1 cellular context compared by ENCODE assay signal in the genomic region with DNA sequence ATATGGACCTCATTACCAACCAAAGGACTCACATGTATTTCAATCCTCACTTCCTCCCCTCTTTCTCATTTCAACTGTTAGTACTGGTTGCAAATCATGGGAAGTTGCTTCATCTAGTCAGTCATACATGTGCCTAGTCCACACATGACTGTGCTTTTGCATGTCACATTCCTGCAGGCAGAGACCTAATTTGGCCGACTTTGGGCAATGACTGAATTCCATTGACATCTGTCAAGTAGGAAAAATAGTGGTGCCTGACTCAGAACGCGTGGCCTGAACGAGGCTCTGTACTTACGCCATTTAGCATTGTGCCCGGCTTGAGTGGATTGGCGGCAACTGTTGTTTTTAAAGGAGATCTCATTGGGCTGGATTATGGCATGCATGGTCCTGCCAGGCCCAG.
TF ChIP-seq lines count a peak whose summit lies in the region.

No MANE protein-coding gene starts in this region.

TF ChIP-seq in H1, 55 proteins besides CTCF, POLR2A, EP300 and RAD21:
- no peak for TF ChIP-seq JUN (IDR thresholded peaks at IDR 0.05; ENCODE audit: low read depth, low read length)
- no peak for TF ChIP-seq TCF12 (IDR thresholded peaks at IDR 0.05; ENCODE audit: low read depth, low read length)
- no peak for TF ChIP-seq HDAC2 (IDR thresholded peaks at IDR 0.05; ENCODE audit: borderline replicate concordance in 1 of 2, low read depth in 2 of 2, low read length in 2 of 2)
